Comparison of ENCODE assay signal across 2 cellular contexts in the genomic region with DNA sequence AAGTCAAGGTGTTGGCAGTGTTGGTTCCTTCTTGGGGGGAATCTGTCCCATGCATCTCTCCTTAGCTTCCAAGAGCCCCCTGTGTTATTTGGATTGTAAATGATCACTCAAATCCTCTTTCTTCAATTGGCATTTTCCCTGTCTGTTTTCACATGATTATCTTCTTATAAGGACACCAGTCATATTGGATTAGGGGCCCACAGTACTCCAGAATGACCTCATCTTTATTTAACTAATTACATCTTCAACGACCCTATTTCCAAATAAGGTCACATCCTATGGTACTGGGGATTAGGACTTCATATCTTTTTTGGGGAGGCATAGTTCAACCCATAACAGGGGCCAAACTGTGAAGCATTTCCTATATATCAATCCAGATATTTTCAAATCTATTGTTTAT.
TF ChIP-seq lines count a peak whose summit lies in the region.

No MANE protein-coding gene starts in this region.

TF ChIP-seq in HepG2, 621 proteins besides CTCF, POLR2A, EP300 and RAD21:
- no peak for TF ChIP-seq NR2C2 (CRISPR knock-in tag; IDR thresholded peaks at IDR 0.05; ENCODE audit: borderline replicate concordance)
- TF ChIP-seq ATF7 (IDR thresholded peaks at IDR 0.05), result peak; percentile 73
- TF ChIP-seq ATF7 (CRISPR knock-in tag; IDR thresholded peaks at IDR 0.05), result no peak

TF ChIP-seq in K562, 482 proteins besides CTCF, POLR2A, EP300 and RAD21:
- TF ChIP-seq, protein P1, sequence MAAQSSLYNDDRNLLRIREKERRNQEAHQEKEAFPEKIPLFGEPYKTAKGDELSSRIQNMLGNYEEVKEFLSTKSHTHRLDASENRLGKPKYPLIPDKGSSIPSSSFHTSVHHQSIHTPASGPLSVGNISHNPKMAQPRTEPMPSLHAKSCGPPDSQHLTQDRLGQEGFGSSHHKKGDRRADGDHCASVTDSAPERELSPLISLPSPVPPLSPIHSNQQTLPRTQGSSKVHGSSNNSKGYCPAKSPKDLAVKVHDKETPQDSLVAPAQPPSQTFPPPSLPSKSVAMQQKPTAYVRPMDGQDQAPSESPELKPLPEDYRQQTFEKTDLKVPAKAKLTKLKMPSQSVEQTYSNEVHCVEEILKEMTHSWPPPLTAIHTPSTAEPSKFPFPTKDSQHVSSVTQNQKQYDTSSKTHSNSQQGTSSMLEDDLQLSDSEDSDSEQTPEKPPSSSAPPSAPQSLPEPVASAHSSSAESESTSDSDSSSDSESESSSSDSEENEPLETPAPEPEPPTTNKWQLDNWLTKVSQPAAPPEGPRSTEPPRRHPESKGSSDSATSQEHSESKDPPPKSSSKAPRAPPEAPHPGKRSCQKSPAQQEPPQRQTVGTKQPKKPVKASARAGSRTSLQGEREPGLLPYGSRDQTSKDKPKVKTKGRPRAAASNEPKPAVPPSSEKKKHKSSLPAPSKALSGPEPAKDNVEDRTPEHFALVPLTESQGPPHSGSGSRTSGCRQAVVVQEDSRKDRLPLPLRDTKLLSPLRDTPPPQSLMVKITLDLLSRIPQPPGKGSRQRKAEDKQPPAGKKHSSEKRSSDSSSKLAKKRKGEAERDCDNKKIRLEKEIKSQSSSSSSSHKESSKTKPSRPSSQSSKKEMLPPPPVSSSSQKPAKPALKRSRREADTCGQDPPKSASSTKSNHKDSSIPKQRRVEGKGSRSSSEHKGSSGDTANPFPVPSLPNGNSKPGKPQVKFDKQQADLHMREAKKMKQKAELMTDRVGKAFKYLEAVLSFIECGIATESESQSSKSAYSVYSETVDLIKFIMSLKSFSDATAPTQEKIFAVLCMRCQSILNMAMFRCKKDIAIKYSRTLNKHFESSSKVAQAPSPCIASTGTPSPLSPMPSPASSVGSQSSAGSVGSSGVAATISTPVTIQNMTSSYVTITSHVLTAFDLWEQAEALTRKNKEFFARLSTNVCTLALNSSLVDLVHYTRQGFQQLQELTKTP (IDR thresholded peaks at IDR 0.05; ENCODE audit: low read depth in 1 of 2, partially characterized antibody in 2 of 2), result no peak
- TF ChIP-seq, protein P2, sequence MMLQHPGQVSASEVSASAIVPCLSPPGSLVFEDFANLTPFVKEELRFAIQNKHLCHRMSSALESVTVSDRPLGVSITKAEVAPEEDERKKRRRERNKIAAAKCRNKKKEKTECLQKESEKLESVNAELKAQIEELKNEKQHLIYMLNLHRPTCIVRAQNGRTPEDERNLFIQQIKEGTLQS (IDR thresholded peaks at IDR 0.05), result peak; percentile 14; the same call in 1 of the 2 replicates
- TF ChIP-seq, protein P2 (CRISPR knock-in tag; conservative IDR thresholded peaks at IDR 0.05), result no peak
- TF ChIP-seq ILF3 (IDR thresholded peaks at IDR 0.05; ENCODE audit: borderline replicate concordance) (no peak), ZNF253 (CRISPR knock-in tag; conservative IDR thresholded peaks at IDR 0.05) (no peak), FOXA3 (CRISPR knock-in tag; conservative IDR thresholded peaks at IDR 0.05 in 1 of 2, IDR thresholded peaks at IDR 0.05 in 1 of 2) (no peak), KLF10 (CRISPR knock-in tag; IDR thresholded peaks at IDR 0.05) (no peak)
TF ChIP-seq in K562: peak in this region for 1.
